Comparison of ENCODE assay signal across 19 cellular contexts in genomic region chr13:98158172-98158907, GRCh38. TPM values are rescaled to one million over a fixed set of nuclear protein-coding genes. Genes with fewer than 3 reads are reported as not detected.
"Had no signal": no experiment of that assay in that cellular context is flagged by ENCODE, and none has a peak within 500 bp of the region (broad histone marks: within the 10 kb centered on the region; RNA-seq: fewer than 3 reads in every experiment).

No MANE protein-coding gene starts in this region.

- H3K9me3 Mint-ChIP-seq: activated naive CD8-positive, alpha-beta T cell treated with anti-CD3 and anti-CD28 coated beads, Interleukin-2, amount 10 ng/mL, durations not matched to agents 7 days and 5 days; natural killer cell treated with Interleukin-12 subunit alpha and Interleukin-12 subunit beta and Interleukin-15 and Interleukin-18, amount 100 ng/mL, for 72 hours; stimulated activated naive CD8-positive, alpha-beta T cell treated with anti-CD3 and anti-CD28 coated beads, Interleukin-15, Interleukin-2, amounts not matched to agents 100 ng/mL and 50 ng/mL, for 24 hours; T-helper 2 cell treated with Interferon-gamma antibody and Interleukin-4, amounts not matched to agents 5 μg/mL and 100 μg/mL, for 36 hours had no signal

- DNase-seq: activated CD4-positive, alpha-beta T cell treated with anti-CD3 and anti-CD28 coated beads, Interleukin-2, amount 50 U/mL, for 1 hour; activated CD8-positive, alpha-beta memory T cell treated with anti-CD3 and anti-CD28 coated beads for 24 hours; activated naive CD8-positive, alpha-beta T cell treated with anti-CD3 and anti-CD28 coated beads, Interleukin-2, amount 10 ng/mL, durations not matched to agents 7 days and 5 days; anterior cingulate cortex; cerebellar nuclear complex; effector CD8-positive, alpha-beta T cell; head of caudate nucleus; left cardiac atrium; occipital lobe; SW 1271; upper lobe of right lung had no signal

- H3K4me1 ChIP-seq: prostate gland, upper lobe of right lung had no signal

- H3K9me3 ChIP-seq: prostate gland, upper lobe of right lung had no signal

- H3K4me1 Mint-ChIP-seq: activated naive CD8-positive, alpha-beta T cell treated with anti-CD3 and anti-CD28 coated beads, Interleukin-2, amount 10 ng/mL, durations not matched to agents 7 days and 5 days had no signal

- H3K27ac Mint-ChIP-seq: activated naive CD8-positive, alpha-beta T cell treated with anti-CD3 and anti-CD28 coated beads, Interleukin-2, amount 10 ng/mL, durations not matched to agents 7 days and 5 days; natural killer cell treated with Interleukin-12 subunit alpha and Interleukin-12 subunit beta and Interleukin-15 and Interleukin-18, amount 100 ng/mL, for 72 hours; stimulated activated naive CD8-positive, alpha-beta T cell treated with anti-CD3 and anti-CD28 coated beads, Interleukin-15, Interleukin-2, amounts not matched to agents 100 ng/mL and 50 ng/mL, for 24 hours; T-helper 2 cell treated with Interferon-gamma antibody and Interleukin-4, amounts not matched to agents 5 μg/mL and 100 μg/mL, for 36 hours had no signal

- H3K27me3 ChIP-seq: upper lobe of right lung had no signal

- ATAC-seq: left cardiac atrium; natural killer cell treated with Interleukin-12 subunit alpha and Interleukin-12 subunit beta and Interleukin-15 and Interleukin-18, amount 100 ng/mL, for 72 hours; right cardiac atrium; upper lobe of right lung had no signal

- H3K36me3 ChIP-seq: prostate gland, upper lobe of right lung had no signal

- H3K27ac ChIP-seq: prostate gland, upper lobe of right lung had no signal

- H3K36me3 Mint-ChIP-seq: activated naive CD8-positive, alpha-beta T cell treated with anti-CD3 and anti-CD28 coated beads, Interleukin-2, amount 10 ng/mL, durations not matched to agents 7 days and 5 days; natural killer cell treated with Interleukin-12 subunit alpha and Interleukin-12 subunit beta and Interleukin-15 and Interleukin-18, amount 100 ng/mL, for 72 hours had no signal

- H3K4me3 ChIP-seq: prostate gland, smooth muscle cell, upper lobe of right lung had no signal

- H3K4me3 Mint-ChIP-seq: activated naive CD8-positive, alpha-beta T cell treated with anti-CD3 and anti-CD28 coated beads, Interleukin-2, amount 10 ng/mL, durations not matched to agents 7 days and 5 days; natural killer cell treated with Interleukin-12 subunit alpha and Interleukin-12 subunit beta and Interleukin-15 and Interleukin-18, amount 100 ng/mL, for 72 hours; stimulated activated naive CD8-positive, alpha-beta T cell treated with anti-CD3 and anti-CD28 coated beads, Interleukin-15, Interleukin-2, amounts not matched to agents 100 ng/mL and 50 ng/mL, for 24 hours; T-helper 2 cell treated with Interferon-gamma antibody and Interleukin-4, amounts not matched to agents 5 μg/mL and 100 μg/mL, for 36 hours had no signal

RNA-seq across cellular contexts. Expression of gene RNF113B, which starts 18.7 kb away (rescaled TPM):
- total RNA-seq: activated naive CD8-positive, alpha-beta T cell treated with anti-CD3 and anti-CD28 coated beads, Interleukin-2, amount 10 ng/mL, durations not matched to agents 7 days and 5 days; frontal cortex; left cardiac atrium; natural killer cell treated with Interleukin-12 subunit alpha and Interleukin-12 subunit beta and Interleukin-15 and Interleukin-18, amount 100 ng/mL, for 72 hours; occipital lobe; right cardiac atrium; smooth muscle cell; temporal lobe; upper lobe of right lung had no signal
- polyA plus RNA-seq: right cardiac atrium had no signal
